Comparison of ENCODE assay signal across 18 cellular contexts in genomic region chr3:169822983-169823382, GRCh38. TPM values are rescaled to one million over a fixed set of nuclear protein-coding genes. Genes with fewer than 3 reads are reported as not detected.
A peak's percentile ranks its signal among the peaks of the same experiment; 100 is the strongest.
DNase-seq lines count a peak whose midpoint lies in the region; ATAC-seq and TF ChIP-seq lines count a peak whose summit lies in the region.
"Had no signal": no experiment of that assay in that cellular context is flagged by ENCODE, and none has a peak within 500 bp of the region (broad histone marks: within the 10 kb centered on the region; RNA-seq: fewer than 3 reads in every experiment).

No MANE protein-coding gene starts in this region.

- ATAC-seq in upper lobe of left lung (ENCODE audit: low FRiP score in 2 of 2) (no peak), GM18868 (IDR thresholded peaks at IDR 0.05; ENCODE audit: unreplicated experiment) (no peak)

- H3K9me3 ChIP-seq in mucosa of rectum (ENCODE audit: control insufficient read depth in 2 of 2, low read length in 2 of 2) (no peaks in the 10 kb centered on the region), upper lobe of left lung (no peaks in the 10 kb centered on the region)

- no peak overlapping the region for H3K9ac ChIP-seq in mucosa of rectum (ENCODE audit: low read depth in 1 of 2, low read length in 2 of 2)
- H3K9ac ChIP-seq: GM23248 had no signal

- TF ChIP-seq EP300 in upper lobe of left lung (IDR thresholded peaks at IDR 0.05): no peak

- no peak for TF ChIP-seq POLR2A in upper lobe of left lung (IDR thresholded peaks at IDR 0.05)

- H3K4me1 ChIP-seq in mucosa of rectum (ENCODE audit: control insufficient read depth in 2 of 2, insufficient read depth in 2 of 2, low read length in 2 of 2) (peaks cover 0 to 4% of the 10 kb centered on the region in 2 donors), upper lobe of left lung (no peaks in the 10 kb centered on the region)

- 64 to 67% methylated on average over 6 of the region's 6 CpGs for WGBS in upper lobe of left lung, 2 donors

- DNase-seq in NCI-H2107 treated with DMSO at 0.1 percent for 48 hours (lab: John Stamatoyannopoulos, UW; ENCODE audit: unreplicated experiment) (peak; percentile 55), NCI-H2107 (lab: John Stamatoyannopoulos, UW) (no peak), NCI-H1092 treated with DMSO at 0.1 percent for 48 hours (lab: John Stamatoyannopoulos, UW) (peak; percentile 40), NCI-H69 (lab: John Stamatoyannopoulos, UW) (peak; percentile 65), upper lobe of left lung (no peak), Kasumi-1 (lab: John Stamatoyannopoulos, UW) (no peak)
- DNase-seq: 8988T, C1 segment of cervical spinal cord, GF-D8, GM23248, KBM-7, NCI-H1048, NCI-H2081, NCI-H524, T-helper 2 cell had no signal

- H3K4me3 ChIP-seq in mucosa of rectum (ENCODE audit: low read length in 2 of 2) (no peak overlapping the region), upper lobe of left lung (no peak overlapping the region)
- H3K4me3 ChIP-seq: GM23248 had no signal

- H3K36me3 ChIP-seq in mucosa of rectum (ENCODE audit: control insufficient read depth in 2 of 2, insufficient read depth in 2 of 2, low read length in 2 of 2): no peaks in the 10 kb centered on the region
- no peaks in the 10 kb centered on the region for H3K36me3 ChIP-seq in upper lobe of left lung

- H3K27ac ChIP-seq in mucosa of rectum (ENCODE audit: low read depth in 2 of 2, low read length in 2 of 2) (peak overlapping the region; percentile 14 to 74), upper lobe of left lung (no peak overlapping the region)
- H3K27ac ChIP-seq: GM23248 had no signal

- no peaks in the 10 kb centered on the region for H3K27me3 ChIP-seq in mucosa of rectum (ENCODE audit: control insufficient read depth in 2 of 2, insufficient read depth in 2 of 2, low read length in 2 of 2)
- no peaks in the 10 kb centered on the region for H3K27me3 ChIP-seq in upper lobe of left lung

- no peak for TF ChIP-seq CTCF in upper lobe of left lung (IDR thresholded peaks at IDR 0.05)

RNA-seq across cellular contexts. Expression of gene LRRC34, which starts 10.3 kb away (rescaled TPM):
- 10 to 100 TPM in 1 of 6 donors, 1 to 10 TPM in 4, under 1 TPM in 1; 0.78 to 12.9 (median 3.9) TPM for total RNA-seq in upper lobe of left lung

RNA-seq across cellular contexts. Expression of gene LRRIQ4, which starts 10.3 kb away (rescaled TPM):
- under 1 TPM in 2 of 6 donors, not detected in 4; 0.22 to 0.24 TPM for total RNA-seq in upper lobe of left lung
- total RNA-seq: GM23248, M059J had no signal

RNA-seq across cellular contexts. Expression of gene LRRC31, which starts 46.8 kb away (rescaled TPM):
- 1 to 10 TPM in 4 of 6 donors, under 1 TPM in 2; 0.34 to 5.6 (median 1.3) TPM for total RNA-seq in upper lobe of left lung
- total RNA-seq: GM23248, M059J had no signal

RNA-seq across cellular contexts. Expression of gene MYNN, which starts 49.8 kb away (rescaled TPM):
- total RNA-seq in upper lobe of left lung: 10 to 100 TPM in 3 of 6 donors, 1 to 10 TPM in 3; 2.3 to 22.5 (median 10.9) TPM

RNA-seq across cellular contexts. Expression of gene ACTRT3, which starts 53.6 kb away (rescaled TPM):
- total RNA-seq in upper lobe of left lung: 1 to 10 TPM in 4 of 6 donors, under 1 TPM in 2; 0.55 to 6.3 (median 1.7) TPM

Comparison
In these comparisons a context has a peak if more than half of its experiments do, and no peak if none do; other contexts are left out.
1. DNase-seq: peak in NCI-H2107 treated with DMSO at 0.1 percent for 48 hours (single experiment), NCI-H1092 treated with DMSO at 0.1 percent for 48 hours (single experiment) and NCI-H69 (single experiment); none in NCI-H2107 (single experiment), upper lobe of left lung (0 of 2) and Kasumi-1 (0 of 2).
2. H3K27ac ChIP-seq: peak in mucosa of rectum (2 of 2); none in upper lobe of left lung (0 of 4).